Comparison of ENCODE assay signal across 9 cellular contexts in genomic region chr3:28726840-28727239, GRCh38.
A peak's percentile ranks its signal among the peaks of the same experiment; 100 is the strongest.
DNase-seq lines count a peak whose midpoint lies in the region; ATAC-seq and TF ChIP-seq lines count a peak whose summit lies in the region.
"Had no signal": no experiment of that assay in that cellular context is flagged by ENCODE, and none has a peak within 500 bp of the region (broad histone marks: within the 10 kb centered on the region; RNA-seq: fewer than 3 reads in every experiment).

No MANE protein-coding gene starts in this region.

- H3K4me1 ChIP-seq in OCI-LY3 (ENCODE audit: low read length) = peaks cover 3% of the 10 kb centered on the region; the same call in 1 of the 2 replicates
- H3K4me1 ChIP-seq: parathyroid adenoma had no signal

- H3K4me3 Mint-ChIP-seq in activated CD8-positive, alpha-beta memory T cell treated with anti-CD3 and anti-CD28 coated beads, Interleukin-2, amount 10 ng/mL, durations not matched to agents 7 days and 5 days = no peak overlapping the region
- H3K4me3 Mint-ChIP-seq in activated naive CD4-positive, alpha-beta T cell treated with anti-CD3 and anti-CD28 coated beads, Interleukin-2, amount 10 ng/mL, durations not matched to agents 7 days and 5 days = no peak overlapping the region

- ATAC-seq in HG03469 (IDR thresholded peaks at IDR 0.05; ENCODE audit: unreplicated experiment) = peak; percentile 92
- ATAC-seq in activated CD8-positive, alpha-beta memory T cell treated with anti-CD3 and anti-CD28 coated beads, Interleukin-2, amount 10 ng/mL, durations not matched to agents 7 days and 5 days = no peak

- no peak overlapping the region for H3K27ac ChIP-seq in OCI-LY3 (ENCODE audit: low read length)
- H3K27ac ChIP-seq: parathyroid adenoma had no signal

- H3K9me3 Mint-ChIP-seq in activated CD8-positive, alpha-beta memory T cell treated with anti-CD3 and anti-CD28 coated beads, Interleukin-2, amount 10 ng/mL, durations not matched to agents 7 days and 5 days (ENCODE audit: low read depth) = peaks cover 2% of the 10 kb centered on the region
- no peaks in the 10 kb centered on the region for H3K9me3 Mint-ChIP-seq in activated naive CD4-positive, alpha-beta T cell treated with anti-CD3 and anti-CD28 coated beads, Interleukin-2, amount 10 ng/mL, durations not matched to agents 7 days and 5 days

- H3K27me3 Mint-ChIP-seq in activated CD8-positive, alpha-beta memory T cell treated with anti-CD3 and anti-CD28 coated beads, Interleukin-2, amount 10 ng/mL, durations not matched to agents 7 days and 5 days = no peaks in the 10 kb centered on the region
- H3K27me3 Mint-ChIP-seq in activated naive CD4-positive, alpha-beta T cell treated with anti-CD3 and anti-CD28 coated beads, Interleukin-2, amount 10 ng/mL, durations not matched to agents 7 days and 5 days = no peaks in the 10 kb centered on the region

- CTCF ChIA-PET in activated CD8-positive, alpha-beta memory T cell treated with anti-CD3 and anti-CD28 coated beads, Interleukin-2, amount 10 ng/mL, durations not matched to agents 7 days and 5 days (lab: Charles Lee) = interaction anchor here (1.3 kb wide), 1 partner anchor 58 kb away, joined by 6 read pairs; no protein-coding TSS in a partner anchor
- CTCF ChIA-PET in activated naive CD4-positive, alpha-beta T cell treated with anti-CD3 and anti-CD28 coated beads, Interleukin-2, amount 10 ng/mL, durations not matched to agents 7 days and 5 days (lab: Charles Lee) = no interaction called here

- H3K4me3 ChIP-seq in OCI-LY3 (ENCODE audit: low read length) (no peak overlapping the region), fibroblast of villous mesenchyme (ENCODE audit: low read depth, low read length) (no peak overlapping the region)

- TF ChIP-seq CTCF in OCI-LY3 (IDR thresholded peaks at IDR 0.05; ENCODE audit: low read depth, low read length) (peak; percentile 91), fibroblast of villous mesenchyme (IDR thresholded peaks at IDR 0.05; ENCODE audit: insufficient read depth, low read depth, low read length) (peak; percentile 70)

- H3K9me3 ChIP-seq in OCI-LY3 (ENCODE audit: insufficient read depth, low read length) = no peaks in the 10 kb centered on the region

- H3K4me2 ChIP-seq in OCI-LY3 (ENCODE audit: low read length) = no peak overlapping the region

- H3K4me1 Mint-ChIP-seq in activated CD8-positive, alpha-beta memory T cell treated with anti-CD3 and anti-CD28 coated beads, Interleukin-2, amount 10 ng/mL, durations not matched to agents 7 days and 5 days = no peaks in the 10 kb centered on the region
- no peaks in the 10 kb centered on the region for H3K4me1 Mint-ChIP-seq in activated naive CD4-positive, alpha-beta T cell treated with anti-CD3 and anti-CD28 coated beads, Interleukin-2, amount 10 ng/mL, durations not matched to agents 7 days and 5 days

- no peaks in the 10 kb centered on the region for H4K20me1 ChIP-seq in OCI-LY3 (ENCODE audit: insufficient read depth, low read length)

- no peak overlapping the region for H2AFZ ChIP-seq in OCI-LY3 (ENCODE audit: low read depth, low read length)
- H2AFZ ChIP-seq: parathyroid adenoma had no signal

- peak; percentile 35 for DNase-seq in Daoy (ENCODE audit: low read depth)
- peak; percentile 1 for DNase-seq in GM19238 (ENCODE audit: insufficient read length, low spot score)
- DNase-seq in fibroblast of villous mesenchyme (ENCODE audit: low read depth) = peak; percentile 23
- DNase-seq in pulmonary artery endothelial cell (ENCODE audit: low read depth, low spot score) = peak; percentile 24
- no peak for DNase-seq in activated CD8-positive, alpha-beta memory T cell treated with anti-CD3 and anti-CD28 coated beads, Interleukin-2, amount 10 ng/mL, durations not matched to agents 7 days and 5 days
- DNase-seq in activated naive CD4-positive, alpha-beta T cell treated with anti-CD3 and anti-CD28 coated beads, Interleukin-2, amount 10 ng/mL, durations not matched to agents 7 days and 5 days = no peak

- H3K36me3 Mint-ChIP-seq in activated CD8-positive, alpha-beta memory T cell treated with anti-CD3 and anti-CD28 coated beads, Interleukin-2, amount 10 ng/mL, durations not matched to agents 7 days and 5 days = no peaks in the 10 kb centered on the region
- H3K36me3 Mint-ChIP-seq in activated naive CD4-positive, alpha-beta T cell treated with anti-CD3 and anti-CD28 coated beads, Interleukin-2, amount 10 ng/mL, durations not matched to agents 7 days and 5 days = no peaks in the 10 kb centered on the region

- H3K27ac Mint-ChIP-seq in activated CD8-positive, alpha-beta memory T cell treated with anti-CD3 and anti-CD28 coated beads, Interleukin-2, amount 10 ng/mL, durations not matched to agents 7 days and 5 days = no peak overlapping the region
- H3K27ac Mint-ChIP-seq in activated naive CD4-positive, alpha-beta T cell treated with anti-CD3 and anti-CD28 coated beads, Interleukin-2, amount 10 ng/mL, durations not matched to agents 7 days and 5 days = no peak overlapping the region

- no peaks in the 10 kb centered on the region for H3K27me3 ChIP-seq in OCI-LY3 (ENCODE audit: low read depth, low read length)

- H3K36me3 ChIP-seq in OCI-LY3 (replicated peaks; ENCODE audit: low read depth, low read length) = no peaks in the 10 kb centered on the region

- no peak overlapping the region for H3K9ac ChIP-seq in OCI-LY3 (ENCODE audit: low read length)
- H3K9ac ChIP-seq: parathyroid adenoma had no signal

- no peaks in the 10 kb centered on the region for H3K79me2 ChIP-seq in OCI-LY3 (ENCODE audit: low read length)
- H3K79me2 ChIP-seq: parathyroid adenoma had no signal

Comparison
In these comparisons a context has a peak if more than half of its experiments do, and no peak if none do; other contexts are left out.
1. DNase-seq: peak in Daoy (single experiment), GM19238 (single experiment), fibroblast of villous mesenchyme (single experiment) and pulmonary artery endothelial cell (single experiment); none in activated CD8-positive, alpha-beta memory T cell treated with anti-CD3 and anti-CD28 coated beads, Interleukin-2, amount 10 ng/mL, durations not matched to agents 7 days and 5 days (single experiment) and activated naive CD4-positive, alpha-beta T cell treated with anti-CD3 and anti-CD28 coated beads, Interleukin-2, amount 10 ng/mL, durations not matched to agents 7 days and 5 days (single experiment).